Comparison of ENCODE assay signal across 7 cellular contexts in the genomic region with DNA sequence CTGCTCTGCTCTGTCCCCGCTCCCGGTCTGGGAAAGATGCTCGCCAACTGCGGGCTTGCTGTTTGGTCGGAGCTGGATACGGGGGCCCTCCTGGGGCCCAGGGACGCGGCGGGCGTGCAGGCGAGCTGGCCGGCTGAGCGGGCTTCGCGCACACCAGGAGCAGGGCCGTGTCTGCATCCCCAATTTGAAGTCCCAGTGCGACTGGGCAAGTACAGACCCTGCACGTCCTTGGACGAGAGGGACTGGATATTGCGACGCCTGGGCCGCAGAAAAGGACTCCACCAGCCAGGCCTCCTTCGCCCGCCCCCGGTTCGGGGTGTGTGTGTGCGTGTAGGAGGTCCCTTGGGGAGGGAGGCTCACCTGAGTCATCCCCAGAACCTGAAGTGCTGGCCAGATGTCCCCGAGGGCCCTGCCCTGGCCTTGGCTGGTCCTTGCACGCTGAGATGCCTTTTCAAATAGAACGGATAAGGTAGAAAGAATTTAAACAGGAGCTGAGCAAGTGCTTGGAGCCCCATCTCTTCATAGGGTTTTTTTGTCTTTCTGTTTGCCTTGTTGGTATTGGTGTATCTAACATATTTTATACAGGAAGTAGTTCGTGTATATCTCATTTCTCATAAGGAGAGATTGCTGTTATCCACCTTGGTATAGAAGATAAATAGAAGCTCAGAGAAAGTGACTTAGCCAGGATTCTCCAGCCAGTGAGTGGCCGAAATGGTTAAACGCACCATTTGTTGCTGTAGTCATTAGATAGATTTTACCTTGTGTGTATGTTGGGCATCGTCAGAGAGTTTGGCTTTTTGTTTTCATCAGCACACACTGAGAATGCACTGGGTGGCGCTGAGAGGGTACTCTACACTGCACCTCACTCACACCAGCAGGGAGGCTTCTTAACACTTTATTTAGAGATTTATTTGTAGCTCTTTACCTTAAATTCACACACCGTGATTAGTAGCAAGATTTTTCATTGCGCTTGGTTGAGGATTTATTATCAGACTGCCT. TPM values are rescaled to one million over a fixed set of nuclear protein-coding genes. Genes with fewer than 3 reads are reported as not detected.
DNase-seq lines count a peak whose midpoint lies in the region; ATAC-seq and TF ChIP-seq lines count a peak whose summit lies in the region.

No MANE protein-coding gene starts in this region.

- ATAC-seq in GM21576 (IDR thresholded peaks at IDR 0.05; ENCODE audit: unreplicated experiment): peak; percentile 51

- H3K79me1 ChIP-seq in neuronal stem cell (ENCODE audit: low read depth, low read length): peaks cover 5% of the 10 kb centered on the region

- peak overlapping the region; percentile 76 for H3K23ac ChIP-seq in neuronal stem cell (ENCODE audit: low read depth, low read length, poor library complexity)

- H3K9ac ChIP-seq in neuronal stem cell (ENCODE audit: low read depth, low read length, poor library complexity): peak overlapping the region; percentile 94

- H4K8ac ChIP-seq in neuronal stem cell (ENCODE audit: low read depth, low read length): no peak overlapping the region

- WGBS in esophagus muscularis mucosa: 9% methylated on average over 31 of the region's 37 CpGs
- no CpG with 5 or more reads among the region's 37 CpGs for WGBS in neuronal stem cell (ENCODE audit: extremely low coverage in 2 of 2, insufficient read length in 2 of 2, insufficient replicate concordance in 1 of 2), 2 donors

- intact Hi-C loops in esophagus muscularis mucosa (cut with DNase I) (loop anchor here (5.0 kb wide), 1 partner anchor 91 kb away; a partner anchor contains a TSS), vagina (cut with DNase I) (no loop called here)

- H2BK5ac ChIP-seq in neuronal stem cell (ENCODE audit: low read length): peak overlapping the region; percentile 91

- H3K4me2 ChIP-seq in neuronal stem cell (ENCODE audit: insufficient read depth, low read length, poor library complexity, severe bottlenecking): peak overlapping the region; percentile 89

- peak overlapping the region; percentile 96 for H3K18ac ChIP-seq in neuronal stem cell (ENCODE audit: low read length)

- H3K4me1 ChIP-seq in esophagus muscularis mucosa: peaks cover 29 to 57% (median 57%) of the 10 kb centered on the region in 4 donors
- peaks cover 5 to 15% of the 10 kb centered on the region in 2 donors for H3K4me1 ChIP-seq in neuronal stem cell (ENCODE audit: control insufficient read depth in 2 of 2, insufficient read depth in 1 of 2, low read depth in 1 of 2, low read length in 2 of 2)
- H3K4me1 ChIP-seq in vagina: peaks cover 36% of the 10 kb centered on the region

- no peaks in the 10 kb centered on the region for H3K9me3 ChIP-seq in esophagus muscularis mucosa
- peaks cover 3 to 4% of the 10 kb centered on the region in 2 donors for H3K9me3 ChIP-seq in neuronal stem cell (replicated peaks in 1 of 2; ENCODE audit: control insufficient read depth in 2 of 2, insufficient read depth in 1 of 2, low read depth in 1 of 2, low read length in 2 of 2)
- H3K9me3 ChIP-seq in vagina: no peaks in the 10 kb centered on the region

- H3K27me3 ChIP-seq in esophagus muscularis mucosa: no peaks in the 10 kb centered on the region
- no peaks in the 10 kb centered on the region for H3K27me3 ChIP-seq in neuronal stem cell (ENCODE audit: control insufficient read depth in 3 of 3, insufficient read depth in 3 of 3, low read depth in 1 of 3, low read length in 3 of 3)
- no peaks in the 10 kb centered on the region for H3K27me3 ChIP-seq in vagina

- peak overlapping the region; percentile 98 for H2AFZ ChIP-seq in neuronal stem cell (ENCODE audit: low read length)

- no peak overlapping the region for H2BK120ac ChIP-seq in neuronal stem cell (ENCODE audit: low read depth, low read length)

- peak overlapping the region; percentile 78 for H2BK15ac ChIP-seq in neuronal stem cell (ENCODE audit: low read length)

- peak overlapping the region; percentile 46 for H3K4ac ChIP-seq in neuronal stem cell (ENCODE audit: low read length)

- H3K27ac ChIP-seq in esophagus muscularis mucosa (replicated peaks in 1 of 4): peak overlapping the region; percentile 92 to 98 (median 94)
- H3K27ac ChIP-seq in neuronal stem cell (replicated peaks; ENCODE audit: low read length): no peak overlapping the region
- H3K27ac ChIP-seq in vagina: peak overlapping the region; percentile 89

- H3K36me3 ChIP-seq in esophagus muscularis mucosa: no peaks in the 10 kb centered on the region
- no peaks in the 10 kb centered on the region for H3K36me3 ChIP-seq in neuronal stem cell (replicated peaks in 1 of 2; ENCODE audit: control insufficient read depth in 2 of 2, insufficient read depth in 2 of 2, low read length in 2 of 2)
- H3K36me3 ChIP-seq in vagina: no peaks in the 10 kb centered on the region

- peak overlapping the region; percentile 2 for H3K14ac ChIP-seq in neuronal stem cell (ENCODE audit: low read length)

- DNase-seq in Jurkat, Clone E6-1 (ENCODE audit: low read depth, low spot score): peak; percentile 53
- DNase-seq in activated CD8-positive, alpha-beta memory T cell treated with anti-CD3 and anti-CD28 coated beads for 24 hours: peak; percentile 74
- DNase-seq in esophagus muscularis mucosa (ENCODE audit: extremely low spot score) (no peak), neuronal stem cell (ENCODE audit: low spot score) (peak; percentile 26), vagina (ENCODE audit: extremely low spot score in 2 of 2) (no peak)

- TF ChIP-seq EP300 in esophagus muscularis mucosa (IDR thresholded peaks at IDR 0.05): no peak

- TF ChIP-seq CTCF in GM12873 (IDR thresholded peaks at IDR 0.05; ENCODE audit: insufficient read depth, low read depth, low read length, missing control alignments): peak; percentile 44
- TF ChIP-seq CTCF in esophagus muscularis mucosa (IDR thresholded peaks at IDR 0.05): peak in 1 of 3 experiments; percentile 15
- no peak for TF ChIP-seq CTCF in vagina (IDR thresholded peaks at IDR 0.05)

- H2BK12ac ChIP-seq in neuronal stem cell (ENCODE audit: low read length): no peak overlapping the region

- H3K4me3 ChIP-seq in Jurkat, Clone E6-1 (ENCODE audit: low read length): peak overlapping the region; percentile 80
- peak overlapping the region; percentile 75 to 95 (median 81) for H3K4me3 ChIP-seq in esophagus muscularis mucosa
- peak overlapping the region; percentile 82 to 94 for H3K4me3 ChIP-seq in neuronal stem cell (ENCODE audit: low read length in 2 of 2)
- peak overlapping the region; percentile 86 to 89 for H3K4me3 ChIP-seq in vagina

- no peak overlapping the region for H2AK5ac ChIP-seq in neuronal stem cell (ENCODE audit: low read depth, low read length)

- H4K91ac ChIP-seq in neuronal stem cell (ENCODE audit: low read depth, low read length, poor library complexity): peak overlapping the region; percentile 73

- TF ChIP-seq POLR2A in esophagus muscularis mucosa (IDR thresholded peaks at IDR 0.05; ENCODE audit: low read depth): no peak
- TF ChIP-seq POLR2A in vagina (IDR thresholded peaks at IDR 0.05): no peak

RNA-seq across cellular contexts. Expression of a gene that starts 1.1 kb away (rescaled TPM):
- polyA plus RNA-seq in Jurkat, Clone E6-1 (2012; ENCODE audit: insufficient read depth, insufficient read length): 28.2 TPM
- 10 to 100 TPM; 29.9 to 34.5 (median 34.0) TPM for total RNA-seq in esophagus muscularis mucosa
- 18.7 TPM for polyA plus RNA-seq in neuronal stem cell (2013, experiment 1 of 2)
- polyA plus RNA-seq in neuronal stem cell (2013, experiment 2 of 2): 18.2 TPM
- 17.2 TPM for total RNA-seq in vagina

RNA-seq across cellular contexts. Expression of a gene that starts 54.9 kb away (rescaled TPM):
- polyA plus RNA-seq in Jurkat, Clone E6-1 (2012; ENCODE audit: insufficient read depth, insufficient read length): 11.3 TPM
- 10 to 100 TPM; 10.9 to 40.6 (median 15.4) TPM for total RNA-seq in esophagus muscularis mucosa
- 0.56 TPM for polyA plus RNA-seq in neuronal stem cell (2013, experiment 1 of 2)
- polyA plus RNA-seq in neuronal stem cell (2013, experiment 2 of 2): 0.76 TPM
- total RNA-seq in vagina: 15.2 TPM

Comparison
In these comparisons a context has a peak if more than half of its experiments do, and no peak if none do; other contexts are left out.
1. DNase-seq: peak in Jurkat, Clone E6-1 (single experiment), activated CD8-positive, alpha-beta memory T cell treated with anti-CD3 and anti-CD28 coated beads for 24 hours (single experiment) and neuronal stem cell (single experiment); none in esophagus muscularis mucosa (single experiment) and vagina (0 of 2).
2. Peak in every context shown above with its lines, with median percentiles within 50 percentile points of each other: H3K4me3 ChIP-seq.